Comparison of ENCODE assay signal across 1 cellular context in the genomic region with DNA sequence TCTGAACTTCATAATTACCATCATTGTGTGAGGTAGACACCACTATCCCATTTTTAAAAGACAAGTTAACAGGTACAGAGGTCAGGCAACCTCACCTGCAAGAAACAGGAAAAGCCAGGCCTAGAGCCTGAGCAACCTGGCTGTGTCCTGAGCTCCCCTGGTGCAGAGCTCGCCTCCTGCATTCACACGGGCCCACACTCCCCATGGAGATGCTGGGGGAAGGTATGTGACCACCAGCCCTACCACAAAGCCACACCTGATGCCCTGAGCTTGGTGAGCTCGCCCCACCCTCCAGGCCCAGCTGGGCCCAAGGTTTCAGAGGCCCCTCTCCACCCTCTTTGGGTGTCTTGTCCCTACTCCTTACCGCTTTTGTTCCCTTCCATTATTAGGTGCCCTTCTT.
TF ChIP-seq lines count a peak whose summit lies in the region.

No MANE protein-coding gene starts in this region.

TF ChIP-seq in H1, 55 proteins besides CTCF, POLR2A, EP300 and RAD21:
- TF ChIP-seq CHD1 (IDR thresholded peaks at IDR 0.05; ENCODE audit: low read depth, low read length) (no peak), ZNF274 (IDR thresholded peaks at IDR 0.05; ENCODE audit: borderline replicate concordance, extremely low read depth, low read length) (no peak), TEAD4 (IDR thresholded peaks at IDR 0.05; ENCODE audit: low read depth, low read length) (0 out of 2 replicates have a peak, but pooled peaks have one; percentile 44), BACH1 (IDR thresholded peaks at IDR 0.05; ENCODE audit: low read length) (no peak), RFX5 (IDR thresholded peaks at IDR 0.05; ENCODE audit: borderline replicate concordance, low read depth, low read length) (no peak), CTBP2 (IDR thresholded peaks at IDR 0.05; ENCODE audit: borderline replicate concordance, insufficient read depth, insufficient read length, low read length) (no peak), NRF1 (IDR thresholded peaks at IDR 0.05; ENCODE audit: low read depth, low read length) (no peak), TBP (IDR thresholded peaks at IDR 0.05; ENCODE audit: low read depth, low read length) (peak; percentile 16; the same call in 1 of the 2 replicates), RBBP5 (IDR thresholded peaks at IDR 0.05; ENCODE audit: borderline replicate concordance, low read depth, low read length) (0 out of 2 replicates have a peak, but pooled peaks have one; percentile 16), KDM4A (IDR thresholded peaks at IDR 0.05; ENCODE audit: low read depth, low read length, severe bottlenecking) (no peak), CBX5 (IDR thresholded peaks at IDR 0.05; ENCODE audit: low read depth, low read length) (no peak), MAX (IDR thresholded peaks at IDR 0.05) (no peak), JUN (IDR thresholded peaks at IDR 0.05; ENCODE audit: low read depth, low read length) (no peak), SP4 (IDR thresholded peaks at IDR 0.05; ENCODE audit: low read length) (no peak), TAF1 (IDR thresholded peaks at IDR 0.05; ENCODE audit: low read depth, low read length) (no peak), GTF2F1 (IDR thresholded peaks at IDR 0.05; ENCODE audit: borderline replicate concordance, low read depth, low read length) (no peak), CEBPB (IDR thresholded peaks at IDR 0.05; ENCODE audit: low read depth, low read length) (no peak), FOSL1 (IDR thresholded peaks at IDR 0.05; ENCODE audit: insufficient read depth, low read depth, low read length) (no peak)
